In genomic region chr2:103496850-103497249, GRCh38 we compare ENCODE assay signal across 9 cellular contexts.
"Had no signal": no experiment of that assay in that cellular context is flagged by ENCODE, and none has a peak within 500 bp of the region (broad histone marks: within the 10 kb centered on the region; RNA-seq: fewer than 3 reads in every experiment).

No MANE protein-coding gene starts in this region.

- H2AFZ ChIP-seq: GM23338 had no signal

- H3K4me3 ChIP-seq: GM23338 had no signal

- H3K9ac ChIP-seq: KMS-11 had no signal

- FAIRE-seq: H1, H54, HTR-8/SVneo had no signal

- H3K27ac ChIP-seq: KMS-11 had no signal

- DNase-seq: H9, HCEC 1CT, Karpas-422, KBM-7 had no signal

- ATAC-seq: GM23338 had no signal

- H3K4me2 ChIP-seq: GM23338, KMS-11 had no signal
